In the genomic region with DNA sequence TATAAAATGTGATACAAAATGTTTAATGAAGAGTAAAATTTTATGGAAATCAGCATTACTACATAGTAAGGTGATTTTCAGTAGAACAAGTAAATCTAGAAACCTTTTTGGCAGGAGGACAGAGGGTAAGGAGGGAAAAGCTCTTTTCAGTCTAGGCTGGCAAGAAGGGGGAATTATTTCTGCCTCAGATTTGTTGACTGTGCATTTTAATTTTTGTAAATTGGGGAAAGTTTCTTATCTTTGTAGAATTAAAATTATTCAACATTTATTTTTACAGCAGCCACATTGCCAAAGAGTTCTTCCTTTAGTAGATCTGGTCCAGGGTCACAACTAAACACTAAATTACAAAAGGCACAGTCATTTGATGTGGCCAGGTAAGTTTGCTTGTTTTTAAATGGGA, we compare ENCODE assay signal across 27 cellular contexts.
"Had no signal": no experiment of that assay in that cellular context is flagged by ENCODE, and none has a peak within 500 bp of the region (broad histone marks: within the 10 kb centered on the region; RNA-seq: fewer than 3 reads in every experiment).

No MANE protein-coding gene starts in this region.

- DNase-seq: activated CD4-positive, alpha-beta memory T cell treated with anti-CD3 and anti-CD28 coated beads, Interleukin-2, amount 10 ng/mL, durations not matched to agents 7 days and 5 days; activated CD4-positive, alpha-beta T cell treated with anti-CD3 and anti-CD28 coated beads, Interleukin-2, amount 10 ng/mL, durations not matched to agents 24 days and 14 days; activated CD4-positive, CD25-positive, alpha-beta regulatory T cell treated with anti-CD3 and anti-CD28 coated beads, Interleukin-2, amount 50 U/mL, for 72 hours; activated CD8-positive, alpha-beta memory T cell treated with anti-CD3 and anti-CD28 coated beads, Interleukin-2, amount 50 U/mL, for 48 hours; activated gamma-delta T cell; activated naive CD4-positive, alpha-beta T cell treated with anti-CD3 and anti-CD28 coated beads, Interleukin-2, amount 10 ng/mL, durations not matched to agents 7 days and 5 days; activated naive CD8-positive, alpha-beta T cell treated with anti-CD3 and anti-CD28 coated beads, Interleukin-2, amount 10 ng/mL, durations not matched to agents 7 days and 5 days; activated T-cell treated with anti-CD3 and anti-CD28 coated beads, Interleukin-2, amount 50 U/mL, for 24 hours; amygdala; dermis blood vessel endothelial cell; effector CD4-positive, alpha-beta T cell; left ventricle myocardium superior; naive B cell; pancreas; spleen; stimulated activated naive CD4-positive, alpha-beta T cell; SW 1271; T-helper 9 cell; testis; transverse colon had no signal

- H3K4me1 ChIP-seq: prostate gland, spleen, transverse colon had no signal

- H3K9me3 ChIP-seq: pancreas, prostate gland, testis had no signal

- H3K36me3 ChIP-seq: pancreas, prostate gland had no signal

- H3K4me3 Mint-ChIP-seq: activated CD4-positive, alpha-beta memory T cell treated with anti-CD3 and anti-CD28 coated beads, Interleukin-2, amount 10 ng/mL, durations not matched to agents 7 days and 5 days; activated CD4-positive, alpha-beta T cell treated with anti-CD3 and anti-CD28 coated beads, Interleukin-2, amount 10 ng/mL, durations not matched to agents 24 days and 14 days; activated naive CD4-positive, alpha-beta T cell treated with anti-CD3 and anti-CD28 coated beads, Interleukin-2, amount 10 ng/mL, durations not matched to agents 7 days and 5 days; activated naive CD8-positive, alpha-beta T cell treated with anti-CD3 and anti-CD28 coated beads, Interleukin-2, amount 10 ng/mL, durations not matched to agents 7 days and 5 days; activated T-cell treated with anti-CD3 and anti-CD28 coated beads, Interleukin-2, amount 50 U/mL, for 24 hours; naive B cell; T-helper 1 cell treated with Interleukin-12 subunit alpha and Interleukin-12 subunit beta and Interleukin-4 antibody, amounts not matched to agents 30 μg/mL and 1 μg/mL, for 36 hours had no signal

- H3K27me3 Mint-ChIP-seq: activated CD4-positive, alpha-beta memory T cell treated with anti-CD3 and anti-CD28 coated beads, Interleukin-2, amount 10 ng/mL, durations not matched to agents 7 days and 5 days; activated T-cell treated with anti-CD3 and anti-CD28 coated beads, Interleukin-2, amount 50 U/mL, for 24 hours; naive B cell had no signal

- H3K27me3 ChIP-seq: pancreas, spleen, testis, transverse colon had no signal

- FAIRE-seq: bronchial epithelial cell, colon, frontal cortex, pancreas, urothelium cell line had no signal

- H3K4me1 Mint-ChIP-seq: activated CD4-positive, alpha-beta memory T cell treated with anti-CD3 and anti-CD28 coated beads, Interleukin-2, amount 10 ng/mL, durations not matched to agents 7 days and 5 days; activated CD4-positive, alpha-beta T cell treated with anti-CD3 and anti-CD28 coated beads, Interleukin-2, amount 10 ng/mL, durations not matched to agents 24 days and 14 days; activated naive CD4-positive, alpha-beta T cell treated with anti-CD3 and anti-CD28 coated beads, Interleukin-2, amount 10 ng/mL, durations not matched to agents 7 days and 5 days; activated naive CD8-positive, alpha-beta T cell treated with anti-CD3 and anti-CD28 coated beads, Interleukin-2, amount 10 ng/mL, durations not matched to agents 7 days and 5 days; naive B cell had no signal

- H3K27ac Mint-ChIP-seq: activated CD4-positive, alpha-beta memory T cell treated with anti-CD3 and anti-CD28 coated beads, Interleukin-2, amount 10 ng/mL, durations not matched to agents 7 days and 5 days; activated CD4-positive, alpha-beta T cell treated with anti-CD3 and anti-CD28 coated beads, Interleukin-2, amount 10 ng/mL, durations not matched to agents 24 days and 14 days; activated naive CD4-positive, alpha-beta T cell treated with anti-CD3 and anti-CD28 coated beads, Interleukin-2, amount 10 ng/mL, durations not matched to agents 7 days and 5 days; activated naive CD8-positive, alpha-beta T cell treated with anti-CD3 and anti-CD28 coated beads, Interleukin-2, amount 10 ng/mL, durations not matched to agents 7 days and 5 days; activated T-cell treated with anti-CD3 and anti-CD28 coated beads, Interleukin-2, amount 50 U/mL, for 24 hours; naive B cell; T-helper 1 cell treated with Interleukin-12 subunit alpha and Interleukin-12 subunit beta and Interleukin-4 antibody, amounts not matched to agents 30 μg/mL and 1 μg/mL, for 36 hours had no signal

- H3K36me3 Mint-ChIP-seq: activated naive CD4-positive, alpha-beta T cell treated with anti-CD3 and anti-CD28 coated beads, Interleukin-2, amount 10 ng/mL, durations not matched to agents 7 days and 5 days; activated naive CD8-positive, alpha-beta T cell treated with anti-CD3 and anti-CD28 coated beads, Interleukin-2, amount 10 ng/mL, durations not matched to agents 7 days and 5 days had no signal

- H3K27ac ChIP-seq: epithelial cell of prostate, pancreas, prostate gland, spleen, testis, transverse colon had no signal

- H3K4me3 ChIP-seq: pancreas, prostate gland, spleen, testis, transverse colon had no signal
